24 cellular contexts compared by ENCODE assay signal in genomic region chr7:158689500-158689899, GRCh38.
"Had no signal": no experiment of that assay in that cellular context is flagged by ENCODE, and none has a peak within 500 bp of the region (broad histone marks: within the 10 kb centered on the region; RNA-seq: fewer than 3 reads in every experiment).

No MANE protein-coding gene starts in this region.

- ATAC-seq: activated CD4-positive, alpha-beta T cell treated with anti-CD3 and anti-CD28 coated beads for 36 hours; activated CD4-positive, CD25-positive, alpha-beta regulatory T cell treated with anti-CD3 and anti-CD28 coated beads, Interleukin-2, amount 50 U/mL, for 24 hours; activated CD8-positive, alpha-beta T cell treated with anti-CD3 and anti-CD28 coated beads, Interleukin-2, amount 10 ng/mL, durations not matched to agents 7 days and 5 days; WTC11 had no signal

- DNase-seq: activated CD4-positive, alpha-beta T cell treated with anti-CD3 and anti-CD28 coated beads for 36 hours; activated CD4-positive, alpha-beta T cell treated with anti-CD3 and anti-CD28 coated beads, Interleukin-2, amount 10 ng/mL, durations not matched to agents 7 days and 5 days; activated CD4-positive, alpha-beta T cell treated with anti-CD3 and anti-CD28 coated beads, Interleukin-2, amount 50 U/mL, for 48 hours; activated CD8-positive, alpha-beta T cell treated with anti-CD3 and anti-CD28 coated beads, Interleukin-2, amount 10 ng/mL, durations not matched to agents 7 days and 5 days; activated gamma-delta T cell; activated naive CD4-positive, alpha-beta T cell treated with Interleukin-2 at 50 U/mL for 16 hours; activated naive CD8-positive, alpha-beta T cell treated with anti-CD3 and anti-CD28 coated beads, Interleukin-2, amount 10 ng/mL, durations not matched to agents 7 days and 5 days; activated T-cell treated with anti-CD3 and anti-CD28 coated beads, Interleukin-2, amount 50 U/mL, for 24 hours; MV-4-11; NCI-H1694 treated with DMSO at 0.1 percent for 48 hours; NCI-H2029; NCI-H2107; NCI-H226; NCI-H446 treated with DMSO at 0.1 percent for 48 hours; OCI-M1; SHP77 treated with DMSO at 0.1 percent for 48 hours; SK-N-SH had no signal

- FAIRE-seq: TTC549 had no signal

- H3K27ac ChIP-seq: ascending aorta, cardiac muscle cell, KMS-11, SJSA1 had no signal
